Comparison of ENCODE assay signal across 14 cellular contexts in genomic region chr1:21926814-21927530, GRCh38. TPM values are rescaled to one million over a fixed set of nuclear protein-coding genes. Genes with fewer than 3 reads are reported as not detected.
DNase-seq lines count a peak whose midpoint lies in the region; ATAC-seq lines count a peak whose summit lies in the region.
"Had no signal": no experiment of that assay in that cellular context is flagged by ENCODE, and none has a peak within 500 bp of the region (broad histone marks: within the 10 kb centered on the region; RNA-seq: fewer than 3 reads in every experiment).

No MANE protein-coding gene starts in this region.

- ATAC-seq in Right ventricle myocardium inferior: peak; percentile 66
- ATAC-seq in left cardiac atrium: peak; percentile 43 to 61
- ATAC-seq in GM18868 (IDR thresholded peaks at IDR 0.05; ENCODE audit: unreplicated experiment): no peak

- DNase-seq in Right ventricle myocardium inferior (ENCODE audit: missing footprints) (peak; percentile 83), cardiac septum (ENCODE audit: low spot score) (no peak), left cardiac atrium (peak; percentile 74), posterior vena cava (ENCODE audit: low spot score) (peak; percentile 94), NCI-H2171 (lab: John Stamatoyannopoulos, UW) (no peak)
- DNase-seq in activated CD8-positive, alpha-beta memory T cell treated with anti-CD3 and anti-CD28 coated beads for 24 hours: no peak
- DNase-seq in stimulated activated CD4-positive, alpha-beta T cell treated with anti-CD3 and anti-CD28 coated beads, Interleukin-4, amount 100 ng/mL, for 24 hours: no peak
- DNase-seq: 8988T, Kasumi-1, NCI-H748 treated with DMSO at 0.1 percent for 48 hours, retina, T-helper 2 cell had no signal

- intact Hi-C loops in Right ventricle myocardium inferior (cut with DNase I): no loop called here
- intact Hi-C loops in cardiac septum (cut with DNase I): no loop called here
- intact Hi-C loops in left cardiac atrium (cut with DNase I): no loop called here
- intact Hi-C loops in posterior vena cava (cut with DNase I): no loop called here

RNA-seq across cellular contexts. Expression of gene HSPG2, which starts 10.1 kb away (rescaled TPM):
- total RNA-seq in Right ventricle myocardium inferior (269 TPM), cardiac septum (506 TPM), left cardiac atrium (100 to 1,000 TPM; 307 to 608 TPM), posterior vena cava (100 to 1,000 TPM; 682 to 919 TPM)

RNA-seq across cellular contexts. Expression of gene CELA3B, which starts 49.9 kb away (rescaled TPM):
- total RNA-seq in Right ventricle myocardium inferior: not detected
- not detected for total RNA-seq in cardiac septum
- not detected for total RNA-seq in left cardiac atrium
- 1 to 10 TPM in 1 of 2 donors, not detected in 1; 2.5 TPM for total RNA-seq in posterior vena cava
- total RNA-seq: cardiac muscle cell had no signal

Comparison
In these comparisons a context has a peak if more than half of its experiments do, and no peak if none do; other contexts are left out.
1. DNase-seq: peak in Right ventricle myocardium inferior (single experiment), left cardiac atrium (single experiment) and posterior vena cava (single experiment); none in cardiac septum (single experiment), NCI-H2171 (single experiment), activated CD8-positive, alpha-beta memory T cell treated with anti-CD3 and anti-CD28 coated beads for 24 hours (single experiment) and stimulated activated CD4-positive, alpha-beta T cell treated with anti-CD3 and anti-CD28 coated beads, Interleukin-4, amount 100 ng/mL, for 24 hours (single experiment).